ENCODE assay signal across 9 cellular contexts in genomic region chr4:183876268-183876934, GRCh38. TPM values are rescaled to one million over a fixed set of nuclear protein-coding genes. Genes with fewer than 3 reads are reported as not detected.
A peak's percentile ranks its signal among the peaks of the same experiment; 100 is the strongest.
DNase-seq lines count a peak whose midpoint lies in the region; ATAC-seq and TF ChIP-seq lines count a peak whose summit lies in the region.
"Had no signal": no experiment of that assay in that cellular context is flagged by ENCODE, and none has a peak within 500 bp of the region (broad histone marks: within the 10 kb centered on the region; RNA-seq: fewer than 3 reads in every experiment).

No MANE protein-coding gene starts in this region.

- H3K4me1 Mint-ChIP-seq in mesothelial cell of epicardium (peaks cover 79% of the 10 kb centered on the region), osteocyte (ENCODE audit: unreplicated experiment) (no peaks in the 10 kb centered on the region)
- H3K4me1 Mint-ChIP-seq: CD4-positive, CD25-positive, alpha-beta regulatory T cell had no signal

- H3K27ac ChIP-seq in ACC112 (ENCODE audit: low read depth, low read length): no peak overlapping the region
- H3K27ac ChIP-seq in colonic mucosa: no peak overlapping the region

- no peak overlapping the region for H2AFZ ChIP-seq in ACC112 (ENCODE audit: low read length, unreplicated experiment)

- peak overlapping the region; percentile 96 for H3K27ac Mint-ChIP-seq in mesothelial cell of epicardium
- no peak overlapping the region for H3K27ac Mint-ChIP-seq in osteocyte (ENCODE audit: unreplicated experiment)
- H3K27ac Mint-ChIP-seq: CD4-positive, CD25-positive, alpha-beta regulatory T cell had no signal

- H3K27me3 Mint-ChIP-seq in mesothelial cell of epicardium (ENCODE audit: low read depth) (no peaks in the 10 kb centered on the region), osteocyte (ENCODE audit: unreplicated experiment) (peaks cover 3% of the 10 kb centered on the region)

- H3K9ac ChIP-seq in colonic mucosa (ENCODE audit: low read depth in 2 of 2, low read length in 2 of 2): peak overlapping the region; percentile 46 to 74

- TF ChIP-seq CTCF in colonic mucosa (IDR thresholded peaks at IDR 0.05): no peak
- TF ChIP-seq CTCF in mesothelial cell of epicardium (IDR thresholded peaks at IDR 0.05; ENCODE audit: unreplicated experiment): no peak
- TF ChIP-seq CTCF in osteocyte (IDR thresholded peaks at IDR 0.05): no peak

- no peaks in the 10 kb centered on the region for H3K79me2 ChIP-seq in ACC112 (ENCODE audit: control insufficient read depth, insufficient read depth, low read length, unreplicated experiment)

- H3K4me3 Mint-ChIP-seq in mesothelial cell of epicardium (peak overlapping the region; percentile 61), osteocyte (ENCODE audit: unreplicated experiment) (no peak overlapping the region)
- H3K4me3 Mint-ChIP-seq: CD4-positive, CD25-positive, alpha-beta regulatory T cell had no signal

- H3K9me3 Mint-ChIP-seq in mesothelial cell of epicardium (no peaks in the 10 kb centered on the region), osteocyte (ENCODE audit: unreplicated experiment) (no peaks in the 10 kb centered on the region)

- peak; percentile 30 for DNase-seq in NCI-H2107 (lab: John Stamatoyannopoulos, UW)
- DNase-seq in colonic mucosa: no peak
- DNase-seq in mesothelial cell of epicardium (ENCODE audit: low spot score in 2 of 2, unreplicated experiment in 2 of 2): peak; percentile 69 to 91
- no peak for DNase-seq in osteocyte (ENCODE audit: extremely low spot score, unreplicated experiment)
- DNase-seq: CD4-positive, CD25-positive, alpha-beta regulatory T cell had no signal

- peaks cover 6% of the 10 kb centered on the region for H3K36me3 Mint-ChIP-seq in mesothelial cell of epicardium
- H3K36me3 Mint-ChIP-seq in osteocyte (ENCODE audit: unreplicated experiment): no peaks in the 10 kb centered on the region
- H3K36me3 Mint-ChIP-seq: CD4-positive, CD25-positive, alpha-beta regulatory T cell had no signal

- H3K4me3 ChIP-seq in ACC112 (ENCODE audit: low read depth, low read length): peak overlapping the region; percentile 64
- no peak overlapping the region for H3K4me3 ChIP-seq in colonic mucosa

- H3K9me3 ChIP-seq in colonic mucosa: no peaks in the 10 kb centered on the region

- H3K4me1 ChIP-seq in ACC112 (ENCODE audit: control insufficient read depth, insufficient read depth, low read length, unreplicated experiment): no peaks in the 10 kb centered on the region
- H3K4me1 ChIP-seq in colonic mucosa: no peaks in the 10 kb centered on the region

- H3K27me3 ChIP-seq in ACC112 (ENCODE audit: insufficient read depth, low read length) (no peaks in the 10 kb centered on the region), colonic mucosa (no peaks in the 10 kb centered on the region)

- ATAC-seq in HG03196 (IDR thresholded peaks at IDR 0.05; ENCODE audit: unreplicated experiment): no peak
- no peak for ATAC-seq in HG03097 (IDR thresholded peaks at IDR 0.05; ENCODE audit: low FRiP score, unreplicated experiment)
- no peak for ATAC-seq in HG03457 (IDR thresholded peaks at IDR 0.05; ENCODE audit: unreplicated experiment)

- intact Hi-C loops in colonic mucosa (cut with DNase I): no loop called here

- H3K36me3 ChIP-seq in ACC112 (ENCODE audit: insufficient read depth, low read length) (no peaks in the 10 kb centered on the region), colonic mucosa (no peaks in the 10 kb centered on the region)

RNA-seq across cellular contexts. Expression of gene STOX2, which starts 28.7 kb away (rescaled TPM):
- total RNA-seq in colonic mucosa: 1 to 10 TPM in 1 of 2 donors, under 1 TPM in 1; 0.89 to 2.5 TPM
- 95.6 to 104 TPM (median 103 TPM) in 3 replicates for total RNA-seq in mesothelial cell of epicardium
- total RNA-seq in osteocyte: 0.19 and 0.68 TPM in 2 replicates
- total RNA-seq: CD4-positive, CD25-positive, alpha-beta regulatory T cell had no signal

Comparison
In these comparisons a context has a peak if more than half of its experiments do, and no peak if none do; other contexts are left out.
1. DNase-seq: peak in NCI-H2107 (single experiment) and mesothelial cell of epicardium (2 of 2); none in colonic mucosa (single experiment) and osteocyte (single experiment).
2. RNA of gene STOX2, which starts 28.7 kb away (total RNA-seq): 95.6 to 104 TPM in mesothelial cell of epicardium; 0.89 to 2.5 TPM in colonic mucosa and 0.19 to 0.68 TPM in osteocyte; every median in the first group is over 10 times any median in the second.